In genomic region chr15:67197364-67197695, GRCh38 we compare ENCODE assay signal across 11 cellular contexts. TPM values are rescaled to one million over a fixed set of nuclear protein-coding genes. Genes with fewer than 3 reads are reported as not detected.
DNase-seq lines count a peak whose midpoint lies in the region; ATAC-seq and TF ChIP-seq lines count a peak whose summit lies in the region.
"Had no signal": no experiment of that assay in that cellular context is flagged by ENCODE, and none has a peak within 500 bp of the region (broad histone marks: within the 10 kb centered on the region; RNA-seq: fewer than 3 reads in every experiment).

No MANE protein-coding gene starts in this region.

- no peak for TF ChIP-seq CTCF in mesothelial cell of epicardium (IDR thresholded peaks at IDR 0.05; ENCODE audit: unreplicated experiment)

- peak in 1 of 2 donors; percentile 2 for ATAC-seq in activated T-cell treated with anti-CD3 and anti-CD28 coated beads, Interleukin-2, amount 50 U/mL, for 72 hours (replicated peaks in 1 of 2)
- no peak for ATAC-seq in stimulated activated memory B cell treated with anti-CD40 and anti-IgM and Interleukin-4, amounts not matched to agents 10 μg/mL and 1 μg/mL and 100 μg/mL, for 72 hours

- H3K27ac Mint-ChIP-seq in activated T-cell treated with anti-CD3 and anti-CD28 coated beads, Interleukin-2, amount 50 U/mL, for 72 hours: peak overlapping the region; percentile 26
- H3K27ac Mint-ChIP-seq in activated CD4-positive, alpha-beta memory T cell treated with anti-CD3 and anti-CD28 coated beads, Interleukin-2, amount 10 ng/mL, durations not matched to agents 7 days and 5 days: peak overlapping the region; percentile 40
- H3K27ac Mint-ChIP-seq in immature natural killer cell (peak overlapping the region; percentile 13 to 90 (median 52)), mesothelial cell of epicardium (no peak overlapping the region)
- H3K27ac Mint-ChIP-seq in stimulated activated memory B cell treated with anti-CD40 and anti-IgM and Interleukin-4, amounts not matched to agents 10 μg/mL and 1 μg/mL and 100 μg/mL, for 72 hours: peak overlapping the region; percentile 65

- H3K9me3 Mint-ChIP-seq in activated T-cell treated with anti-CD3 and anti-CD28 coated beads, Interleukin-2, amount 50 U/mL, for 72 hours: no peaks in the 10 kb centered on the region
- no peaks in the 10 kb centered on the region for H3K9me3 Mint-ChIP-seq in activated CD4-positive, alpha-beta memory T cell treated with anti-CD3 and anti-CD28 coated beads, Interleukin-2, amount 10 ng/mL, durations not matched to agents 7 days and 5 days
- no peaks in the 10 kb centered on the region for H3K9me3 Mint-ChIP-seq in immature natural killer cell
- H3K9me3 Mint-ChIP-seq in stimulated activated memory B cell treated with anti-CD40 and anti-IgM and Interleukin-4, amounts not matched to agents 10 μg/mL and 1 μg/mL and 100 μg/mL, for 72 hours: no peaks in the 10 kb centered on the region
- no peaks in the 10 kb centered on the region for H3K9me3 Mint-ChIP-seq in mesothelial cell of epicardium

- H3K36me3 Mint-ChIP-seq in activated T-cell treated with anti-CD3 and anti-CD28 coated beads, Interleukin-2, amount 50 U/mL, for 72 hours (ENCODE audit: insufficient read depth in 2 of 2): peaks cover 11 to 12% of the 10 kb centered on the region in 2 donors
- peaks cover 79% of the 10 kb centered on the region for H3K36me3 Mint-ChIP-seq in activated CD4-positive, alpha-beta memory T cell treated with anti-CD3 and anti-CD28 coated beads, Interleukin-2, amount 10 ng/mL, durations not matched to agents 7 days and 5 days (ENCODE audit: low read depth)
- H3K36me3 Mint-ChIP-seq in immature natural killer cell: peaks cover 16 to 33% (median 23%) of the 10 kb centered on the region in 3 donors
- peaks cover 72% of the 10 kb centered on the region for H3K36me3 Mint-ChIP-seq in stimulated activated memory B cell treated with anti-CD40 and anti-IgM and Interleukin-4, amounts not matched to agents 10 μg/mL and 1 μg/mL and 100 μg/mL, for 72 hours
- peaks cover 18% of the 10 kb centered on the region for H3K36me3 Mint-ChIP-seq in mesothelial cell of epicardium

- H3K27me3 Mint-ChIP-seq in activated T-cell treated with anti-CD3 and anti-CD28 coated beads, Interleukin-2, amount 50 U/mL, for 72 hours (ENCODE audit: low read depth): no peaks in the 10 kb centered on the region
- no peaks in the 10 kb centered on the region for H3K27me3 Mint-ChIP-seq in activated CD4-positive, alpha-beta memory T cell treated with anti-CD3 and anti-CD28 coated beads, Interleukin-2, amount 10 ng/mL, durations not matched to agents 7 days and 5 days
- H3K27me3 Mint-ChIP-seq in immature natural killer cell (ENCODE audit: low read depth in 3 of 3) (peaks cover 3 to 4% (median 4%) of the 10 kb centered on the region in 3 donors), mesothelial cell of epicardium (ENCODE audit: low read depth) (no peaks in the 10 kb centered on the region)
- H3K27me3 Mint-ChIP-seq in stimulated activated memory B cell treated with anti-CD40 and anti-IgM and Interleukin-4, amounts not matched to agents 10 μg/mL and 1 μg/mL and 100 μg/mL, for 72 hours: no peaks in the 10 kb centered on the region

- H3K4me1 Mint-ChIP-seq in activated T-cell treated with anti-CD3 and anti-CD28 coated beads, Interleukin-2, amount 50 U/mL, for 72 hours (ENCODE audit: low read depth): peaks cover 12% of the 10 kb centered on the region
- peaks cover 24% of the 10 kb centered on the region for H3K4me1 Mint-ChIP-seq in activated CD4-positive, alpha-beta memory T cell treated with anti-CD3 and anti-CD28 coated beads, Interleukin-2, amount 10 ng/mL, durations not matched to agents 7 days and 5 days
- H3K4me1 Mint-ChIP-seq in immature natural killer cell (peaks cover 6 to 18% of the 10 kb centered on the region in 2 donors), mesothelial cell of epicardium (peaks cover 42% of the 10 kb centered on the region)
- H3K4me1 Mint-ChIP-seq in stimulated activated memory B cell treated with anti-CD40 and anti-IgM and Interleukin-4, amounts not matched to agents 10 μg/mL and 1 μg/mL and 100 μg/mL, for 72 hours: peaks cover 23% of the 10 kb centered on the region

- H3K4me3 Mint-ChIP-seq in activated T-cell treated with anti-CD3 and anti-CD28 coated beads, Interleukin-2, amount 50 U/mL, for 72 hours: no peak overlapping the region
- no peak overlapping the region for H3K4me3 Mint-ChIP-seq in activated CD4-positive, alpha-beta memory T cell treated with anti-CD3 and anti-CD28 coated beads, Interleukin-2, amount 10 ng/mL, durations not matched to agents 7 days and 5 days
- H3K4me3 Mint-ChIP-seq in immature natural killer cell (no peak overlapping the region), mesothelial cell of epicardium (no peak overlapping the region)
- H3K4me3 Mint-ChIP-seq in stimulated activated memory B cell treated with anti-CD40 and anti-IgM and Interleukin-4, amounts not matched to agents 10 μg/mL and 1 μg/mL and 100 μg/mL, for 72 hours: no peak overlapping the region

- DNase-seq in activated T-cell treated with anti-CD3 and anti-CD28 coated beads, Interleukin-2, amount 50 U/mL, for 72 hours: no peak
- no peak for DNase-seq in activated T-cell treated with anti-CD3 and anti-CD28 coated beads, Interleukin-2, amount 50 U/mL, for 1 hour
- DNase-seq in activated CD4-positive, alpha-beta memory T cell treated with anti-CD3 and anti-CD28 coated beads, Interleukin-2, amount 10 ng/mL, durations not matched to agents 7 days and 5 days: no peak
- DNase-seq in immature natural killer cell (no peak), DMS114 treated with DMSO at 0.1 percent for 48 hours (lab: John Stamatoyannopoulos, UW; ENCODE audit: unreplicated experiment) (no peak), medulla oblongata (ENCODE audit: extremely low spot score) (no peak), mesothelial cell of epicardium (ENCODE audit: low spot score in 2 of 2, unreplicated experiment in 2 of 2) (no peak)
- DNase-seq: amygdala, DMS153, upper lobe of right lung had no signal

- POLR2A ChIA-PET in activated CD4-positive, alpha-beta memory T cell treated with anti-CD3 and anti-CD28 coated beads, Interleukin-2, amount 10 ng/mL, durations not matched to agents 7 days and 5 days (lab: Charles Lee): no interaction called here

- CTCF ChIA-PET in activated CD4-positive, alpha-beta memory T cell treated with anti-CD3 and anti-CD28 coated beads, Interleukin-2, amount 10 ng/mL, durations not matched to agents 7 days and 5 days (lab: Charles Lee): no interaction called here

RNA-seq across cellular contexts. Expression of gene AAGAB, which starts 57.1 kb away (rescaled TPM):
- total RNA-seq in activated T-cell treated with anti-CD3 and anti-CD28 coated beads, Interleukin-2, amount 50 U/mL, for 72 hours: 10 to 100 TPM; 51.7 to 65.0 TPM
- 10 to 100 TPM; 50.4 to 51.2 TPM for total RNA-seq in activated CD4-positive, alpha-beta memory T cell treated with anti-CD3 and anti-CD28 coated beads, Interleukin-2, amount 10 ng/mL, durations not matched to agents 7 days and 5 days
- polyA plus RNA-seq in immature natural killer cell: 10 to 100 TPM; 55.5 to 77.0 (median 59.1) TPM
- 31.0 to 32.7 TPM (median 32.4 TPM) in 3 replicates for total RNA-seq in mesothelial cell of epicardium

RNA-seq across cellular contexts. Expression of gene IQCH, which starts 57.3 kb away (rescaled TPM):
- 1 to 10 TPM; 3.6 to 3.7 TPM for total RNA-seq in activated T-cell treated with anti-CD3 and anti-CD28 coated beads, Interleukin-2, amount 50 U/mL, for 72 hours
- under 1 TPM; 0.78 to 0.98 TPM for total RNA-seq in activated CD4-positive, alpha-beta memory T cell treated with anti-CD3 and anti-CD28 coated beads, Interleukin-2, amount 10 ng/mL, durations not matched to agents 7 days and 5 days
- under 1 TPM in 2 of 3 donors, not detected in 1; 0.27 to 0.70 TPM for polyA plus RNA-seq in immature natural killer cell
- 0.98 to 2.3 TPM (median 1.6 TPM) in 3 replicates for total RNA-seq in mesothelial cell of epicardium
